ENCODE assay signal across 15 cellular contexts in the genomic region with DNA sequence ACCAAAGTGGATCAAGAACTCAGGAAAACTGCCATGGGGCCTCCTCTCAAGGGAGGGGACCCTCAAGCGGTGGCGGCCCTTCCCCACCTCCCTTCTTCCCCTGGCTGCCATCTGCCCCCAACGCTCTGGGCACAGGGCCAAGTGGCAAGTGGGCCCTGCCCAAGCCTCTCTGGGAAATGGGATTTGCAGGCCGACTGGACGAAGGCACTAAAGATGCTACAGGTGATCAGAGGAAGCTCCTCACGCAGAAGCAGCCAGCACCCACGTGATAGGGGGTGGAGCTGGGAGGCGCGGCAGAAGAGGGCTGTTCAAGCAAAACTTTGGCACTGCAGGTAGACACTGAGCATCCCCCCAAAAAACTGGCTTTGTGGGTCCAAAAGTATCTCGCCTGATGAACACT.
"Had no signal": no experiment of that assay in that cellular context is flagged by ENCODE, and none has a peak within 500 bp of the region (broad histone marks: within the 10 kb centered on the region; RNA-seq: fewer than 3 reads in every experiment).

No MANE protein-coding gene starts in this region.

- H3K36me3 ChIP-seq: neutrophil had no signal

- H3K27ac Mint-ChIP-seq: naive thymus-derived CD4-positive, alpha-beta T cell; stimulated activated memory B cell treated with anti-CD40 and anti-IgM and Interleukin-4, amounts not matched to agents 10 μg/mL and 1 μg/mL and 100 μg/mL, for 72 hours had no signal

- H3K4me3 ChIP-seq: coronary artery, lung, mucosa of descending colon had no signal

- H3K27me3 ChIP-seq: brain microvascular endothelial cell, neutrophil had no signal

- H3K36me3 Mint-ChIP-seq: naive thymus-derived CD4-positive, alpha-beta T cell; stimulated activated memory B cell treated with anti-CD40 and anti-IgM and Interleukin-4, amounts not matched to agents 10 μg/mL and 1 μg/mL and 100 μg/mL, for 72 hours had no signal

- H3K9ac ChIP-seq: parathyroid adenoma had no signal

- H3K4me1 ChIP-seq: parathyroid adenoma had no signal

- H3K4me1 Mint-ChIP-seq: central memory CD8-positive, alpha-beta T cell; naive thymus-derived CD4-positive, alpha-beta T cell; stimulated activated memory B cell treated with anti-CD40 and anti-IgM and Interleukin-4, amounts not matched to agents 10 μg/mL and 1 μg/mL and 100 μg/mL, for 72 hours had no signal

- H3K4me3 Mint-ChIP-seq: central memory CD8-positive, alpha-beta T cell; naive thymus-derived CD4-positive, alpha-beta T cell; stimulated activated memory B cell treated with anti-CD40 and anti-IgM and Interleukin-4, amounts not matched to agents 10 μg/mL and 1 μg/mL and 100 μg/mL, for 72 hours had no signal

- DNase-seq: activated CD4-positive, alpha-beta T cell treated with anti-CD3 and anti-CD28 coated beads, Interleukin-2, amount 50 U/mL, for 1 hour; activated CD8-positive, alpha-beta memory T cell treated with anti-CD3 and anti-CD28 coated beads for 24 hours; activated naive CD4-positive, alpha-beta T cell; anterior cingulate cortex; brain microvascular endothelial cell; left colon; mucosa of descending colon; naive thymus-derived CD4-positive, alpha-beta T cell; stimulated activated CD4-positive, alpha-beta T cell treated with anti-CD3 and anti-CD28 coated beads, Interleukin-2, amount 100 ng/mL, for 24 hours had no signal

- H2AFZ ChIP-seq: parathyroid adenoma had no signal

- H3K79me2 ChIP-seq: parathyroid adenoma had no signal

- H3K9me3 Mint-ChIP-seq: central memory CD8-positive, alpha-beta T cell; naive thymus-derived CD4-positive, alpha-beta T cell; stimulated activated memory B cell treated with anti-CD40 and anti-IgM and Interleukin-4, amounts not matched to agents 10 μg/mL and 1 μg/mL and 100 μg/mL, for 72 hours had no signal

- H3K27ac ChIP-seq: brain microvascular endothelial cell, coronary artery, neutrophil, parathyroid adenoma had no signal

- H3K9me3 ChIP-seq: mucosa of descending colon, neutrophil had no signal
